1 cellular context compared by ENCODE assay signal in the genomic region with DNA sequence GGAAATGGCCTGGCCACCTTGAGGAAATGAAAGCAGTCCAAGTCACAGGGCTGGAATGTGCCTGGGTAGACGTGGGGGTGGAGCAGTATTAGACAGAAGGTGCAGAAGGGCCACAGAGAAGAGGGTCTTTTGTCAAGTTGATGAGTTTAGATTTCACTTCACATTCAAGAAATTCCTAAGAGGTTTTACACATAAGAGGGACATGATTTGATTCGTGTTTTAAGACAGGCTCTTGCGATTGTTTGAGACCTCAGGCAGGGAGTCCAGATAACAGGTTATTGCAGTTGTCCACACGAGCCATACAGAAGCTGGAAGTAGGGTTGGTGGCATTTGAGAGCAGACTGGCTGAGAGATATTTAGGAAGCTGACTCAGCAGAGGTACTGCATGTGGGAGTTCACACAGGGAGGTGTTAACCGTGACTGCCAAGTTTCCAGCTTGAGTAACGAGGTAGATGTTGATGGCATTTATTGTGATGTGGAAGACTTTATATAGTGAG.
TF ChIP-seq lines count a peak whose summit lies in the region.

No MANE protein-coding gene starts in this region.

TF ChIP-seq in K562, 482 proteins besides CTCF, POLR2A, EP300 and RAD21 (continued from another document and continues in another):
- TF ChIP-seq, protein P1, sequence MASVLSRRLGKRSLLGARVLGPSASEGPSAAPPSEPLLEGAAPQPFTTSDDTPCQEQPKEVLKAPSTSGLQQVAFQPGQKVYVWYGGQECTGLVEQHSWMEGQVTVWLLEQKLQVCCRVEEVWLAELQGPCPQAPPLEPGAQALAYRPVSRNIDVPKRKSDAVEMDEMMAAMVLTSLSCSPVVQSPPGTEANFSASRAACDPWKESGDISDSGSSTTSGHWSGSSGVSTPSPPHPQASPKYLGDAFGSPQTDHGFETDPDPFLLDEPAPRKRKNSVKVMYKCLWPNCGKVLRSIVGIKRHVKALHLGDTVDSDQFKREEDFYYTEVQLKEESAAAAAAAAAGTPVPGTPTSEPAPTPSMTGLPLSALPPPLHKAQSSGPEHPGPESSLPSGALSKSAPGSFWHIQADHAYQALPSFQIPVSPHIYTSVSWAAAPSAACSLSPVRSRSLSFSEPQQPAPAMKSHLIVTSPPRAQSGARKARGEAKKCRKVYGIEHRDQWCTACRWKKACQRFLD (CRISPR knock-in tag; IDR thresholded peaks at IDR 0.05): 0 out of 2 replicates have a peak, but pooled peaks have one; percentile 56
- no peak for TF ChIP-seq YBX1 (IDR thresholded peaks at IDR 0.05)
- TF ChIP-seq SREBF2 (CRISPR knock-in tag; IDR thresholded peaks at IDR 0.05): no peak
- TF ChIP-seq, protein P2, sequence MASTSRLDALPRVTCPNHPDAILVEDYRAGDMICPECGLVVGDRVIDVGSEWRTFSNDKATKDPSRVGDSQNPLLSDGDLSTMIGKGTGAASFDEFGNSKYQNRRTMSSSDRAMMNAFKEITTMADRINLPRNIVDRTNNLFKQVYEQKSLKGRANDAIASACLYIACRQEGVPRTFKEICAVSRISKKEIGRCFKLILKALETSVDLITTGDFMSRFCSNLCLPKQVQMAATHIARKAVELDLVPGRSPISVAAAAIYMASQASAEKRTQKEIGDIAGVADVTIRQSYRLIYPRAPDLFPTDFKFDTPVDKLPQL (IDR thresholded peaks at IDR 0.05; ENCODE audit: extremely low read depth, insufficient read length): no peak
- TF ChIP-seq, protein P3, sequence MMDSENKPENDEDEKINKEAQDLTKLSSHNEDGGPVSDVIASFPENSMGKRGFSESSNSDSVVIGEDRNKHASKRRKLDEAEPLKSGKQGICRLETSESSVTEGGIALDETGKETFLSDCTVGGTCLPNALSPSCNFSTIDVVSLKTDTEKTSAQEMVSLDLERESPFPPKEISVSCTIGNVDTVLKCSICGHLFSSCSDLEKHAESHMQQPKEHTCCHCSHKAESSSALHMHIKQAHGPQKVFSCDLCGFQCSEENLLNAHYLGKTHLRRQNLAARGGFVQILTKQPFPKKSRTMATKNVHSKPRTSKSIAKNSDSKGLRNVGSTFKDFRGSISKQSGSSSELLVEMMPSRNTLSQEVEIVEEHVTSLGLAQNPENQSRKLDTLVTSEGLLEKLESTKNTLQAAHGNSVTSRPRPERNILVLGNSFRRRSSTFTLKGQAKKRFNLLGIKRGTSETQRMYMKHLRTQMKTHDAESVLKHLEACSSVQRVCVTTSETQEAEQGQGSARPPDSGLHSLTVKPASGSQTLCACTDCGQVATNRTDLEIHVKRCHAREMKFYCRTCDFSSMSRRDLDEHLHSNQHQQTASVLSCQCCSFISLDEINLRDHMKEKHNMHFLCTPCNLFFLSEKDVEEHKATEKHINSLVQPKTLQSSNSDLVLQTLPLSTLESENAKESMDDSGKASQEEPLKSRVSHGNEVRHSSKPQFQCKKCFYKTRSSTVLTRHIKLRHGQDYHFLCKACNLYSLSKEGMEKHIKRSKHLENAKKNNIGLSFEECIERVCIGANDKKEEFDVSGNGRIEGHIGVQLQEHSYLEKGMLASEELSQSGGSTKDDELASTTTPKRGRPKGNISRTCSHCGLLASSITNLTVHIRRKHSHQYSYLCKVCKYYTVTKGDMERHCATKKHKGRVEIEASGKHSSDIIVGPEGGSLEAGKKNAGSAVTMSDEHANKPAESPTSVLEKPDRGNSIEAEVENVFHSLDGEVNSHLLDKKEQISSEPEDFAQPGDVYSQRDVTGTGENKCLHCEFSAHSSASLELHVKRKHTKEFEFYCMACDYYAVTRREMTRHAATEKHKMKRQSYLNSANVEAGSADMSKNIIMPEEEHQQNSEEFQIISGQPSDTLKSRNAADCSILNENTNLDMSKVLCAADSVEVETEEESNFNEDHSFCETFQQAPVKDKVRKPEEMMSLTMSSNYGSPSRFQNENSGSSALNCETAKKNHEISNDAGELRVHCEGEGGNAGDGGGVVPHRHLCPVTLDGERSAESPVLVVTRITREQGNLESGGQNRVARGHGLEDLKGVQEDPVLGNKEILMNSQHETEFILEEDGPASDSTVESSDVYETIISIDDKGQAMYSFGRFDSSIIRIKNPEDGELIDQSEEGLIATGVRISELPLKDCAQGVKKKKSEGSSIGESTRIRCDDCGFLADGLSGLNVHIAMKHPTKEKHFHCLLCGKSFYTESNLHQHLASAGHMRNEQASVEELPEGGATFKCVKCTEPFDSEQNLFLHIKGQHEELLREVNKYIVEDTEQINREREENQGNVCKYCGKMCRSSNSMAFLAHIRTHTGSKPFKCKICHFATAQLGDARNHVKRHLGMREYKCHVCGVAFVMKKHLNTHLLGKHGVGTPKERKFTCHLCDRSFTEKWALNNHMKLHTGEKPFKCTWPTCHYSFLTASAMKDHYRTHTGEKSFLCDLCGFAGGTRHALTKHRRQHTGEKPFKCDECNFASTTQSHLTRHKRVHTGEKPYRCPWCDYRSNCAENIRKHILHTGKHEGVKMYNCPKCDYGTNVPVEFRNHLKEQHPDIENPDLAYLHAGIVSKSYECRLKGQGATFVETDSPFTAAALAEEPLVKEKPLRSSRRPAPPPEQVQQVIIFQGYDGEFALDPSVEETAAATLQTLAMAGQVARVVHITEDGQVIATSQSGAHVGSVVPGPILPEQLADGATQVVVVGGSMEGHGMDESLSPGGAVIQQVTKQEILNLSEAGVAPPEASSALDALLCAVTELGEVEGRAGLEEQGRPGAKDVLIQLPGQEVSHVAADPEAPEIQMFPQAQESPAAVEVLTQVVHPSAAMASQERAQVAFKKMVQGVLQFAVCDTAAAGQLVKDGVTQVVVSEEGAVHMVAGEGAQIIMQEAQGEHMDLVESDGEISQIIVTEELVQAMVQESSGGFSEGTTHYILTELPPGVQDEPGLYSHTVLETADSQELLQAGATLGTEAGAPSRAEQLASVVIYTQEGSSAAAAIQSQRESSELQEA (IDR thresholded peaks at IDR 0.05; ENCODE audit: low read depth): no peak
- TF ChIP-seq POLR2AphosphoS2 (IDR thresholded peaks at IDR 0.05; ENCODE audit: low read length): no peak
- no peak for TF ChIP-seq SIX5 (IDR thresholded peaks at IDR 0.05; ENCODE audit: borderline replicate concordance in 1 of 2, insufficient read depth in 1 of 2, low read depth in 1 of 2, low read length in 2 of 2)
- no peak for TF ChIP-seq ARHGAP35 (IDR thresholded peaks at IDR 0.05; ENCODE audit: partially characterized antibody)
- no peak for TF ChIP-seq OTX1 (CRISPR knock-in tag; IDR thresholded peaks at IDR 0.05)
- no peak for TF ChIP-seq RBM14 (IDR thresholded peaks at IDR 0.05; ENCODE audit: borderline replicate concordance, insufficient read depth, low read depth, low read length)
- TF ChIP-seq ZNF644 (tag; IDR thresholded peaks at IDR 0.05; ENCODE audit: low read depth): no peak
- TF ChIP-seq, protein P4, sequence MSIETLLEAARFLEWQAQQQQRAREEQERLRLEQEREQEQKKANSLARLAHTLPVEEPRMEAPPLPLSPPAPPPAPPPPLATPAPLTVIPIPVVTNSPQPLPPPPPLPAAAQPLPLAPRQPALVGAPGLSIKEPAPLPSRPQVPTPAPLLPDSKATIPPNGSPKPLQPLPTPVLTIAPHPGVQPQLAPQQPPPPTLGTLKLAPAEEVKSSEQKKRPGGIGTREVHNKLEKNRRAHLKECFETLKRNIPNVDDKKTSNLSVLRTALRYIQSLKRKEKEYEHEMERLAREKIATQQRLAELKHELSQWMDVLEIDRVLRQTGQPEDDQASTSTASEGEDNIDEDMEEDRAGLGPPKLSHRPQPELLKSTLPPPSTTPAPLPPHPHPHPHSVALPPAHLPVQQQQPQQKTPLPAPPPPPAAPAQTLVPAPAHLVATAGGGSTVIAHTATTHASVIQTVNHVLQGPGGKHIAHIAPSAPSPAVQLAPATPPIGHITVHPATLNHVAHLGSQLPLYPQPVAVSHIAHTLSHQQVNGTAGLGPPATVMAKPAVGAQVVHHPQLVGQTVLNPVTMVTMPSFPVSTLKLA (conservative IDR thresholded peaks at IDR 0.05): peak in 1 of 2 experiments; percentile 32; a peak in 1 of 4 replicates
- no peak for TF ChIP-seq TFAM (CRISPR knock-in tag; conservative IDR thresholded peaks at IDR 0.05)
- TF ChIP-seq, protein P5, sequence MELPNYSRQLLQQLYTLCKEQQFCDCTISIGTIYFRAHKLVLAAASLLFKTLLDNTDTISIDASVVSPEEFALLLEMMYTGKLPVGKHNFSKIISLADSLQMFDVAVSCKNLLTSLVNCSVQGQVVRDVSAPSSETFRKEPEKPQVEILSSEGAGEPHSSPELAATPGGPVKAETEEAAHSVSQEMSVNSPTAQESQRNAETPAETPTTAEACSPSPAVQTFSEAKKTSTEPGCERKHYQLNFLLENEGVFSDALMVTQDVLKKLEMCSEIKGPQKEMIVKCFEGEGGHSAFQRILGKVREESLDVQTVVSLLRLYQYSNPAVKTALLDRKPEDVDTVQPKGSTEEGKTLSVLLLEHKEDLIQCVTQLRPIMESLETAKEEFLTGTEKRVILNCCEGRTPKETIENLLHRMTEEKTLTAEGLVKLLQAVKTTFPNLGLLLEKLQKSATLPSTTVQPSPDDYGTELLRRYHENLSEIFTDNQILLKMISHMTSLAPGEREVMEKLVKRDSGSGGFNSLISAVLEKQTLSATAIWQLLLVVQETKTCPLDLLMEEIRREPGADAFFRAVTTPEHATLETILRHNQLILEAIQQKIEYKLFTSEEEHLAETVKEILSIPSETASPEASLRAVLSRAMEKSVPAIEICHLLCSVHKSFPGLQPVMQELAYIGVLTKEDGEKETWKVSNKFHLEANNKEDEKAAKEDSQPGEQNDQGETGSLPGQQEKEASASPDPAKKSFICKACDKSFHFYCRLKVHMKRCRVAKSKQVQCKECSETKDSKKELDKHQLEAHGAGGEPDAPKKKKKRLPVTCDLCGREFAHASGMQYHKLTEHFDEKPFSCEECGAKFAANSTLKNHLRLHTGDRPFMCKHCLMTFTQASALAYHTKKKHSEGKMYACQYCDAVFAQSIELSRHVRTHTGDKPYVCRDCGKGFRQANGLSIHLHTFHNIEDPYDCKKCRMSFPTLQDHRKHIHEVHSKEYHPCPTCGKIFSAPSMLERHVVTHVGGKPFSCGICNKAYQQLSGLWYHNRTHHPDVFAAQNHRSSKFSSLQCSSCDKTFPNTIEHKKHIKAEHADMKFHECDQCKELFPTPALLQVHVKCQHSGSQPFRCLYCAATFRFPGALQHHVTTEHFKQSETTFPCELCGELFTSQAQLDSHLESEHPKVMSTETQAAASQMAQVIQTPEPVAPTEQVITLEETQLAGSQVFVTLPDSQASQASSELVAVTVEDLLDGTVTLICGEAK (IDR thresholded peaks at IDR 0.05): 0 out of 2 replicates have a peak, but pooled peaks have one; percentile 17
- TF ChIP-seq, protein P5 (CRISPR knock-in tag; IDR thresholded peaks at IDR 0.05): no peak
- TF ChIP-seq ZNF766 (CRISPR knock-in tag; conservative IDR thresholded peaks at IDR 0.05): no peak
- TF ChIP-seq TBL1XR1 (IDR thresholded peaks at IDR 0.05; ENCODE audit: low read length in 2 of 2): no peak
- TF ChIP-seq ZZZ3 (IDR thresholded peaks at IDR 0.05): no peak
- peak; percentile 99 for TF ChIP-seq L3MBTL2 (IDR thresholded peaks at IDR 0.05)
- peak; percentile 12 to 81; a peak in 1 of 4 replicates for TF ChIP-seq TEAD1 (CRISPR knock-in tag; IDR thresholded peaks at IDR 0.05)
- TF ChIP-seq ZNF175 (CRISPR knock-in tag; IDR thresholded peaks at IDR 0.05; ENCODE audit: low read depth): peak; percentile 77
- TF ChIP-seq ZNF316 (IDR thresholded peaks at IDR 0.05): peak; percentile 99
- no peak for TF ChIP-seq KDM2B (CRISPR knock-in tag; IDR thresholded peaks at IDR 0.05)
- TF ChIP-seq CREB1 (IDR thresholded peaks at IDR 0.05): no peak
- no peak for TF ChIP-seq CREB1 (CRISPR knock-in tag; IDR thresholded peaks at IDR 0.05)
- TF ChIP-seq EGR1 (conservative IDR thresholded peaks at IDR 0.05): peak; percentile 22; the same call in 1 of the 2 replicates
- peak; percentile 80 for TF ChIP-seq JUND (IDR thresholded peaks at IDR 0.05; ENCODE audit: borderline replicate concordance, low read depth, low read length)
- TF ChIP-seq JUND (tag; IDR thresholded peaks at IDR 0.05; ENCODE audit: borderline replicate concordance, low read depth, low read length): peak; percentile 67; the same call in 1 of the 3 replicates
- no peak for TF ChIP-seq KLF1 (tag; IDR thresholded peaks at IDR 0.05)
- no peak for TF ChIP-seq ZNF384 (IDR thresholded peaks at IDR 0.05; ENCODE audit: low read depth, low read length)
- peak; percentile 26 to 62; a peak in 2 of 4 replicates for TF ChIP-seq RCOR1 (IDR thresholded peaks at IDR 0.05; ENCODE audit: borderline replicate concordance in 1 of 2, low read depth in 2 of 2, low read length in 2 of 2)
- TF ChIP-seq, protein P6, sequence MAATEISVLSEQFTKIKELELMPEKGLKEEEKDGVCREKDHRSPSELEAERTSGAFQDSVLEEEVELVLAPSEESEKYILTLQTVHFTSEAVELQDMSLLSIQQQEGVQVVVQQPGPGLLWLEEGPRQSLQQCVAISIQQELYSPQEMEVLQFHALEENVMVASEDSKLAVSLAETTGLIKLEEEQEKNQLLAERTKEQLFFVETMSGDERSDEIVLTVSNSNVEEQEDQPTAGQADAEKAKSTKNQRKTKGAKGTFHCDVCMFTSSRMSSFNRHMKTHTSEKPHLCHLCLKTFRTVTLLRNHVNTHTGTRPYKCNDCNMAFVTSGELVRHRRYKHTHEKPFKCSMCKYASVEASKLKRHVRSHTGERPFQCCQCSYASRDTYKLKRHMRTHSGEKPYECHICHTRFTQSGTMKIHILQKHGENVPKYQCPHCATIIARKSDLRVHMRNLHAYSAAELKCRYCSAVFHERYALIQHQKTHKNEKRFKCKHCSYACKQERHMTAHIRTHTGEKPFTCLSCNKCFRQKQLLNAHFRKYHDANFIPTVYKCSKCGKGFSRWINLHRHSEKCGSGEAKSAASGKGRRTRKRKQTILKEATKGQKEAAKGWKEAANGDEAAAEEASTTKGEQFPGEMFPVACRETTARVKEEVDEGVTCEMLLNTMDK (IDR thresholded peaks at IDR 0.05; ENCODE audit: borderline replicate concordance, insufficient read depth, low read depth, low read length, poor library complexity, severe bottlenecking): no peak
- peak; percentile 60; the same call in 1 of the 2 replicates for TF ChIP-seq CBFA2T2 (conservative IDR thresholded peaks at IDR 0.05)
- TF ChIP-seq TAL1 (IDR thresholded peaks at IDR 0.05): peak; percentile 69
- peak; percentile 56; the same call in 1 of the 2 replicates for TF ChIP-seq HDAC2 (IDR thresholded peaks at IDR 0.05)
